ENCODE assay signal across 8 cellular contexts in the genomic region with DNA sequence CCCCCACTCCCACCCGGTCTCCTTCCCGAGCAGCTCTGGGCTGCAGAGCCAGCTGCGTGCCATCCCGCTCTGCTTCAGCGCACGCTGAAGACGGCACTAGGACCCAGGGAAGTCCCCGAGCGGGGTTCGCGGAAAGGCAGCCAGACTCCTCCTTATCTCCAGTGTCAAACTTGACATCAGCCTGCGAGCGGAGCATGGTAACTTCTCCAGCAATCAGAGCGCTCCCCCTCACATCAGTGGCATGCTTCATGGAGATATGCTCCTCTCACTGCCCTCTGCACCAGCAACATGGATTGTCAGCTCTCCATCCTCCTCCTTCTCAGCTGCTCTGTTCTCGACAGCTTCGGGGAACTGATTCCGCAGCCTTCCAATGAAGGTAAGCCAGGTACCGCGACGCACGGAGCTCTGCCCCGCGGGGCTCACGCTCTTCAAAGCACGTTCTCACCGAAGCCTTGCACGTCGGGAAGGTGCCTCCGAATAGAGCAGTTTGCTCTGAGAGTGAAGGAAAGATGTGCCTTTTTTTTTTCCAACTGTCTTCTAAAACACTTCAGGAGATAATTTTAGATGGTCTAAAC. TPM values are rescaled to one million over a fixed set of nuclear protein-coding genes. Genes with fewer than 3 reads are reported as not detected.
DNase-seq lines count a peak whose midpoint lies in the region; ATAC-seq and TF ChIP-seq lines count a peak whose summit lies in the region.

Gene EPHA3, plus strand, starts transcription at position 161 of the 575 bp plus-strand sequence. Its CDS starts 128 bp downstream, at position 289.

- TF ChIP-seq CTCF in CD4-positive, alpha-beta T cell (IDR thresholded peaks at IDR 0.05), result no peak
- TF ChIP-seq CTCF in ascending aorta (IDR thresholded peaks at IDR 0.05) (no peak), right atrium auricular region (IDR thresholded peaks at IDR 0.05) (no peak)

- H3K4me1 Mint-ChIP-seq in CD4-positive, alpha-beta T cell (ENCODE audit: low read depth), result peaks cover 21% of the 10 kb centered on the region

- CTCF ChIA-PET in CD4-positive, alpha-beta T cell (lab: Charles Lee), result no interaction called here

- H3K9me3 ChIP-seq in CD4-positive, alpha-beta T cell (ENCODE audit: control insufficient read depth, low read length), result no peaks in the 10 kb centered on the region
- H3K9me3 ChIP-seq in ascending aorta, result no peaks in the 10 kb centered on the region
- H3K9me3 ChIP-seq in right atrium auricular region, result no peaks in the 10 kb centered on the region

- POLR2A ChIA-PET in CD4-positive, alpha-beta T cell (lab: Charles Lee), result no interaction called here

- H3K36me3 Mint-ChIP-seq in CD4-positive, alpha-beta T cell (ENCODE audit: low read depth), result no peaks in the 10 kb centered on the region

- H3K27ac Mint-ChIP-seq in CD4-positive, alpha-beta T cell, result no peak within 1 kb of the TSS

- H3K4me1 ChIP-seq in ascending aorta (no peaks in the 10 kb centered on the region), right atrium auricular region (peaks cover 0 to 7% of the 10 kb centered on the region in 2 donors)

- ATAC-seq in CD4-positive, alpha-beta T cell (ENCODE audit: poor library complexity), result peak; percentile 82
- ATAC-seq in GM19452 (IDR thresholded peaks at IDR 0.05; ENCODE audit: unreplicated experiment), result peak; percentile 98
- ATAC-seq in HG03457 (IDR thresholded peaks at IDR 0.05; ENCODE audit: unreplicated experiment), result peak; percentile 97

- H3K4me3 ChIP-seq in ascending aorta, result peak within 1 kb of the TSS; percentile 47 to 68
- peak within 1 kb of the TSS; percentile 40 to 56 for H3K4me3 ChIP-seq in right atrium auricular region

- H3K36me3 ChIP-seq in ascending aorta, result no peaks in the 10 kb centered on the region
- H3K36me3 ChIP-seq in right atrium auricular region, result no peaks in the 10 kb centered on the region

- no peaks in the 10 kb centered on the region for H3K9me3 Mint-ChIP-seq in CD4-positive, alpha-beta T cell

- intact Hi-C loops in CD4-positive, alpha-beta T cell (cut with DNase I, micrococcal nuclease), result no loop called here
- intact Hi-C loops in ascending aorta (cut with DNase I) (loop anchor here (10.0 kb wide), 1 partner anchor 903 kb away; no protein-coding TSS in a partner anchor), posterior cingulate gyrus (cut with DNase I) (no loop called here)

- DNase-seq in CD4-positive, alpha-beta T cell, result peak in 9 of 10 experiments; percentile 1 to 41 (median 15)
- peak; percentile 91 to 93 for DNase-seq in SHP77 (lab: John Stamatoyannopoulos, UW)
- DNase-seq in ascending aorta (ENCODE audit: low spot score in 2 of 2), result peak in 1 of 2 donors; percentile 69
- DNase-seq in right atrium auricular region (ENCODE audit: low spot score), result peak; percentile 83
- peak; percentile 73 to 97 (median 82) for DNase-seq in posterior cingulate gyrus
- no peak for DNase-seq in AML-193 (lab: John Stamatoyannopoulos, UW)

- peaks cover 4% of the 10 kb centered on the region for H3K27me3 ChIP-seq in CD4-positive, alpha-beta T cell (ENCODE audit: control insufficient read depth, insufficient read depth, low read length)
- H3K27me3 ChIP-seq in ascending aorta (no peaks in the 10 kb centered on the region), right atrium auricular region (no peaks in the 10 kb centered on the region)

- peaks cover 30% of the 10 kb centered on the region for H3K27me3 Mint-ChIP-seq in CD4-positive, alpha-beta T cell

- H3K27ac ChIP-seq in CD4-positive, alpha-beta T cell (ENCODE audit: low read depth, low read length), result no peak within 1 kb of the TSS
- H3K27ac ChIP-seq in ascending aorta, result no peak within 1 kb of the TSS
- peak within 1 kb of the TSS in 1 of 2 donors; percentile 22 for H3K27ac ChIP-seq in right atrium auricular region

- H3K4me3 Mint-ChIP-seq in CD4-positive, alpha-beta T cell, result peak within 1 kb of the TSS; percentile 77

RNA-seq across cellular contexts. Expression of gene EPHA3, which starts in this region (rescaled TPM):
- total RNA-seq in CD4-positive, alpha-beta T cell, result not detected
- total RNA-seq in ascending aorta (3.3 TPM), right atrium auricular region (1 to 10 TPM; 5.3 to 5.4 TPM)

Comparison
In these comparisons a context has a peak if more than half of its experiments do, and no peak if none do; other contexts are left out.
1. Peak in DNase-seq and ATAC-seq in CD4-positive, alpha-beta T cell; RNA of the gene not detected or under 1 TPM.
2. DNase-seq: peak in SHP77 (2 of 2), right atrium auricular region (single experiment) and posterior cingulate gyrus (10 of 10); none in AML-193 (0 of 2).
3. Peak in every context shown above with its lines, with median percentiles within 50 percentile points of each other: ATAC-seq.